In the genomic region with DNA sequence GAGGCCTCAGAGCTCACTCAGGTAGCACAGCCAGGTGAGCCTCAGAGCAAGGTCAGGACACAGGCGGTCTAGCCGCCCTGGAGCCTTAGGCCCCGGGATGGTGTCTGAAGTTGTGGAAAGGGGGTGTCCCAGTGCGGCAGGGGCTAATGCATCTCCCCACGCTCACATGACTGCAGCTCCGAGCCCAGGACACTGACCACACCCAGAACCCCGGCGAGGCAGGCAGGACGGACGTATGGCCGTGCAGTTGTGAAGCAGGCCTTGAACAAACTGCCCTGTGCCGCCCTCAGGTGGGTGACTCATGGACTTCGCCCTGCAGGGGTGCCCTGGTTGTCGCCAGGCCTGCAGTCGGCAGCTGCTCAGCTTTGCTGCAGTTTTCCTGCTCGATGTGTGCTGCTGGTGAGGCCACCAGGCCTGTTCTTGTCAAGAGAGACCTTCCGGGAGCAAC, we compare ENCODE assay signal across 1 cellular context.
TF ChIP-seq lines count a peak whose summit lies in the region.

No MANE protein-coding gene starts in this region.

TF ChIP-seq in HepG2, 621 proteins besides CTCF, POLR2A, EP300 and RAD21 (continued from another document and continues in another):
- TF ChIP-seq, protein P1, sequence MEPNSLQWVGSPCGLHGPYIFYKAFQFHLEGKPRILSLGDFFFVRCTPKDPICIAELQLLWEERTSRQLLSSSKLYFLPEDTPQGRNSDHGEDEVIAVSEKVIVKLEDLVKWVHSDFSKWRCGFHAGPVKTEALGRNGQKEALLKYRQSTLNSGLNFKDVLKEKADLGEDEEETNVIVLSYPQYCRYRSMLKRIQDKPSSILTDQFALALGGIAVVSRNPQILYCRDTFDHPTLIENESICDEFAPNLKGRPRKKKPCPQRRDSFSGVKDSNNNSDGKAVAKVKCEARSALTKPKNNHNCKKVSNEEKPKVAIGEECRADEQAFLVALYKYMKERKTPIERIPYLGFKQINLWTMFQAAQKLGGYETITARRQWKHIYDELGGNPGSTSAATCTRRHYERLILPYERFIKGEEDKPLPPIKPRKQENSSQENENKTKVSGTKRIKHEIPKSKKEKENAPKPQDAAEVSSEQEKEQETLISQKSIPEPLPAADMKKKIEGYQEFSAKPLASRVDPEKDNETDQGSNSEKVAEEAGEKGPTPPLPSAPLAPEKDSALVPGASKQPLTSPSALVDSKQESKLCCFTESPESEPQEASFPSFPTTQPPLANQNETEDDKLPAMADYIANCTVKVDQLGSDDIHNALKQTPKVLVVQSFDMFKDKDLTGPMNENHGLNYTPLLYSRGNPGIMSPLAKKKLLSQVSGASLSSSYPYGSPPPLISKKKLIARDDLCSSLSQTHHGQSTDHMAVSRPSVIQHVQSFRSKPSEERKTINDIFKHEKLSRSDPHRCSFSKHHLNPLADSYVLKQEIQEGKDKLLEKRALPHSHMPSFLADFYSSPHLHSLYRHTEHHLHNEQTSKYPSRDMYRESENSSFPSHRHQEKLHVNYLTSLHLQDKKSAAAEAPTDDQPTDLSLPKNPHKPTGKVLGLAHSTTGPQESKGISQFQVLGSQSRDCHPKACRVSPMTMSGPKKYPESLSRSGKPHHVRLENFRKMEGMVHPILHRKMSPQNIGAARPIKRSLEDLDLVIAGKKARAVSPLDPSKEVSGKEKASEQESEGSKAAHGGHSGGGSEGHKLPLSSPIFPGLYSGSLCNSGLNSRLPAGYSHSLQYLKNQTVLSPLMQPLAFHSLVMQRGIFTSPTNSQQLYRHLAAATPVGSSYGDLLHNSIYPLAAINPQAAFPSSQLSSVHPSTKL (CRISPR knock-in tag; IDR thresholded peaks at IDR 0.05) = peak; percentile 74
- TF ChIP-seq CEBPB (IDR thresholded peaks at IDR 0.05; ENCODE audit: borderline replicate concordance, low read depth, low read length) = no peak
- no peak for TF ChIP-seq PTBP1 (IDR thresholded peaks at IDR 0.05; ENCODE audit: low read depth, low read length, poor library complexity, severe bottlenecking)
- TF ChIP-seq, protein P2, sequence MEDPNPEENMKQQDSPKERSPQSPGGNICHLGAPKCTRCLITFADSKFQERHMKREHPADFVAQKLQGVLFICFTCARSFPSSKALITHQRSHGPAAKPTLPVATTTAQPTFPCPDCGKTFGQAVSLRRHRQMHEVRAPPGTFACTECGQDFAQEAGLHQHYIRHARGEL (CRISPR knock-in tag; IDR thresholded peaks at IDR 0.05) = no peak
- peak; percentile 68; the same call in 1 of the 2 replicates for TF ChIP-seq ZNF792 (CRISPR knock-in tag; IDR thresholded peaks at IDR 0.05)
- no peak for TF ChIP-seq HDAC6 (IDR thresholded peaks at IDR 0.05; ENCODE audit: low read depth, low read length)
- TF ChIP-seq TEAD2 (CRISPR knock-in tag; IDR thresholded peaks at IDR 0.05) = no peak
- TF ChIP-seq ZNF746 (CRISPR knock-in tag; IDR thresholded peaks at IDR 0.05) = no peak
- TF ChIP-seq, protein P3, sequence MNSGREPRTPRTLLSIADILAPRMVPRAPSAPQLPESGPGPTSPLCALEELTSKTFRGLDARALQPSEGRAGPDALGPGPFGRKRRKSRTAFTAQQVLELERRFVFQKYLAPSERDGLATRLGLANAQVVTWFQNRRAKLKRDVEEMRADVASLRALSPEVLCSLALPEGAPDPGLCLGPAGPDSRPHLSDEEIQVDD (CRISPR knock-in tag; IDR thresholded peaks at IDR 0.05; ENCODE audit: borderline replicate concordance) = no peak
- TF ChIP-seq U2AF1 (optimal IDR thresholded peaks at IDR 0.05; ENCODE audit: low read depth, low read length) = no peak
- TF ChIP-seq ZNF484 (CRISPR knock-in tag; IDR thresholded peaks at IDR 0.05; ENCODE audit: borderline replicate concordance, low read depth) = no peak
- no peak for TF ChIP-seq ZSCAN22 (CRISPR knock-in tag; IDR thresholded peaks at IDR 0.05)
- TF ChIP-seq, protein P4, sequence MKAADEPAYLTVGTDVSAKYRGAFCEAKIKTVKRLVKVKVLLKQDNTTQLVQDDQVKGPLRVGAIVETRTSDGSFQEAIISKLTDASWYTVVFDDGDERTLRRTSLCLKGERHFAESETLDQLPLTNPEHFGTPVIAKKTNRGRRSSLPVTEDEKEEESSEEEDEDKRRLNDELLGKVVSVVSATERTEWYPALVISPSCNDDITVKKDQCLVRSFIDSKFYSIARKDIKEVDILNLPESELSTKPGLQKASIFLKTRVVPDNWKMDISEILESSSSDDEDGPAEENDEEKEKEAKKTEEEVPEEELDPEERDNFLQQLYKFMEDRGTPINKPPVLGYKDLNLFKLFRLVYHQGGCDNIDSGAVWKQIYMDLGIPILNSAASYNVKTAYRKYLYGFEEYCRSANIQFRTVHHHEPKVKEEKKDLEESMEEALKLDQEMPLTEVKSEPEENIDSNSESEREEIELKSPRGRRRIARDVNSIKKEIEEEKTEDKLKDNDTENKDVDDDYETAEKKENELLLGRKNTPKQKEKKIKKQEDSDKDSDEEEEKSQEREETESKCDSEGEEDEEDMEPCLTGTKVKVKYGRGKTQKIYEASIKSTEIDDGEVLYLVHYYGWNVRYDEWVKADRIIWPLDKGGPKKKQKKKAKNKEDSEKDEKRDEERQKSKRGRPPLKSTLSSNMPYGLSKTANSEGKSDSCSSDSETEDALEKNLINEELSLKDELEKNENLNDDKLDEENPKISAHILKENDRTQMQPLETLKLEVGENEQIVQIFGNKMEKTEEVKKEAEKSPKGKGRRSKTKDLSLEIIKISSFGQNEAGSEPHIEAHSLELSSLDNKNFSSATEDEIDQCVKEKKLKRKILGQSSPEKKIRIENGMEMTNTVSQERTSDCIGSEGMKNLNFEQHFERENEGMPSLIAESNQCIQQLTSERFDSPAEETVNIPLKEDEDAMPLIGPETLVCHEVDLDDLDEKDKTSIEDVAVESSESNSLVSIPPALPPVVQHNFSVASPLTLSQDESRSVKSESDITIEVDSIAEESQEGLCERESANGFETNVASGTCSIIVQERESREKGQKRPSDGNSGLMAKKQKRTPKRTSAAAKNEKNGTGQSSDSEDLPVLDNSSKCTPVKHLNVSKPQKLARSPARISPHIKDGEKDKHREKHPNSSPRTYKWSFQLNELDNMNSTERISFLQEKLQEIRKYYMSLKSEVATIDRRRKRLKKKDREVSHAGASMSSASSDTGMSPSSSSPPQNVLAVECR (CRISPR knock-in tag; IDR thresholded peaks at IDR 0.05; ENCODE audit: borderline replicate concordance) = peak; percentile 82
- no peak for TF ChIP-seq SRSF1 (optimal IDR thresholded peaks at IDR 0.05; ENCODE audit: low read depth, low read length)
- no peak for TF ChIP-seq RELA (CRISPR knock-in tag; IDR thresholded peaks at IDR 0.05)
- TF ChIP-seq, protein P5, sequence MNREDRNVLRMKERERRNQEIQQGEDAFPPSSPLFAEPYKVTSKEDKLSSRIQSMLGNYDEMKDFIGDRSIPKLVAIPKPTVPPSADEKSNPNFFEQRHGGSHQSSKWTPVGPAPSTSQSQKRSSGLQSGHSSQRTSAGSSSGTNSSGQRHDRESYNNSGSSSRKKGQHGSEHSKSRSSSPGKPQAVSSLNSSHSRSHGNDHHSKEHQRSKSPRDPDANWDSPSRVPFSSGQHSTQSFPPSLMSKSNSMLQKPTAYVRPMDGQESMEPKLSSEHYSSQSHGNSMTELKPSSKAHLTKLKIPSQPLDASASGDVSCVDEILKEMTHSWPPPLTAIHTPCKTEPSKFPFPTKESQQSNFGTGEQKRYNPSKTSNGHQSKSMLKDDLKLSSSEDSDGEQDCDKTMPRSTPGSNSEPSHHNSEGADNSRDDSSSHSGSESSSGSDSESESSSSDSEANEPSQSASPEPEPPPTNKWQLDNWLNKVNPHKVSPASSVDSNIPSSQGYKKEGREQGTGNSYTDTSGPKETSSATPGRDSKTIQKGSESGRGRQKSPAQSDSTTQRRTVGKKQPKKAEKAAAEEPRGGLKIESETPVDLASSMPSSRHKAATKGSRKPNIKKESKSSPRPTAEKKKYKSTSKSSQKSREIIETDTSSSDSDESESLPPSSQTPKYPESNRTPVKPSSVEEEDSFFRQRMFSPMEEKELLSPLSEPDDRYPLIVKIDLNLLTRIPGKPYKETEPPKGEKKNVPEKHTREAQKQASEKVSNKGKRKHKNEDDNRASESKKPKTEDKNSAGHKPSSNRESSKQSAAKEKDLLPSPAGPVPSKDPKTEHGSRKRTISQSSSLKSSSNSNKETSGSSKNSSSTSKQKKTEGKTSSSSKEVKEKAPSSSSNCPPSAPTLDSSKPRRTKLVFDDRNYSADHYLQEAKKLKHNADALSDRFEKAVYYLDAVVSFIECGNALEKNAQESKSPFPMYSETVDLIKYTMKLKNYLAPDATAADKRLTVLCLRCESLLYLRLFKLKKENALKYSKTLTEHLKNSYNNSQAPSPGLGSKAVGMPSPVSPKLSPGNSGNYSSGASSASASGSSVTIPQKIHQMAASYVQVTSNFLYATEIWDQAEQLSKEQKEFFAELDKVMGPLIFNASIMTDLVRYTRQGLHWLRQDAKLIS (CRISPR knock-in tag; IDR thresholded peaks at IDR 0.05) = no peak
- TF ChIP-seq SP1 (IDR thresholded peaks at IDR 0.05) = no peak
- no peak; the same call in 1 of the 2 replicates for TF ChIP-seq SP1 (CRISPR knock-in tag; IDR thresholded peaks at IDR 0.05)
- TF ChIP-seq HMG20A (CRISPR knock-in tag; IDR thresholded peaks at IDR 0.05; ENCODE audit: borderline replicate concordance) = no peak
- TF ChIP-seq RFX1 (IDR thresholded peaks at IDR 0.05) = no peak
- no peak for TF ChIP-seq MAFK (conservative IDR thresholded peaks at IDR 0.05 in 1 of 2, IDR thresholded peaks at IDR 0.05 in 1 of 2; ENCODE audit: low read length in 2 of 2)
- no peak for TF ChIP-seq HNRNPLL (IDR thresholded peaks at IDR 0.05; ENCODE audit: low read depth, low read length, poor library complexity, severe bottlenecking)
- TF ChIP-seq MAF1 (CRISPR knock-in tag; IDR thresholded peaks at IDR 0.05; ENCODE audit: borderline replicate concordance) = no peak
- TF ChIP-seq SIX4 (CRISPR knock-in tag; IDR thresholded peaks at IDR 0.05) = no peak
- no peak for TF ChIP-seq FOXA1 (IDR thresholded peaks at IDR 0.05)
- peak; percentile 59 for TF ChIP-seq FOXA1 (CRISPR knock-in tag; IDR thresholded peaks at IDR 0.05)
- TF ChIP-seq, protein P6, sequence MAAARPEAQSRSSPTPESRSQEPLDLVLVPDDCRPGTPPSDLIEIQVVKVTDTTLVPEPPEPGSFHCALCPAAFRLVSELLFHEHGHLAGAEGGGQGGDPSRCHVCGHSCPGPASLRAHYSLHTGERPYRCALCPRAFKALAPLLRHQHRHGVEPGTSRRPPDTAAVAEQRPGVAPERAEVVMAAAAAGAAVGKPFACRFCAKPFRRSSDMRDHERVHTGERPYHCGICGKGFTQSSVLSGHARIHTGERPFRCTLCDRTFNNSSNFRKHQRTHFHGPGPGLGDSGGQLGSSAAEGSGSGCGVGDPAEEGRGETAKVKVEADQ (CRISPR knock-in tag; IDR thresholded peaks at IDR 0.05; ENCODE audit: borderline replicate concordance) = peak; percentile 76; the same call in 1 of the 2 replicates
- TF ChIP-seq, protein P7, sequence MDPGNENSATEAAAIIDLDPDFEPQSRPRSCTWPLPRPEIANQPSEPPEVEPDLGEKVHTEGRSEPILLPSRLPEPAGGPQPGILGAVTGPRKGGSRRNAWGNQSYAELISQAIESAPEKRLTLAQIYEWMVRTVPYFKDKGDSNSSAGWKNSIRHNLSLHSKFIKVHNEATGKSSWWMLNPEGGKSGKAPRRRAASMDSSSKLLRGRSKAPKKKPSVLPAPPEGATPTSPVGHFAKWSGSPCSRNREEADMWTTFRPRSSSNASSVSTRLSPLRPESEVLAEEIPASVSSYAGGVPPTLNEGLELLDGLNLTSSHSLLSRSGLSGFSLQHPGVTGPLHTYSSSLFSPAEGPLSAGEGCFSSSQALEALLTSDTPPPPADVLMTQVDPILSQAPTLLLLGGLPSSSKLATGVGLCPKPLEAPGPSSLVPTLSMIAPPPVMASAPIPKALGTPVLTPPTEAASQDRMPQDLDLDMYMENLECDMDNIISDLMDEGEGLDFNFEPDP (CRISPR knock-in tag; conservative IDR thresholded peaks at IDR 0.05) = no peak
- TF ChIP-seq, protein P8, sequence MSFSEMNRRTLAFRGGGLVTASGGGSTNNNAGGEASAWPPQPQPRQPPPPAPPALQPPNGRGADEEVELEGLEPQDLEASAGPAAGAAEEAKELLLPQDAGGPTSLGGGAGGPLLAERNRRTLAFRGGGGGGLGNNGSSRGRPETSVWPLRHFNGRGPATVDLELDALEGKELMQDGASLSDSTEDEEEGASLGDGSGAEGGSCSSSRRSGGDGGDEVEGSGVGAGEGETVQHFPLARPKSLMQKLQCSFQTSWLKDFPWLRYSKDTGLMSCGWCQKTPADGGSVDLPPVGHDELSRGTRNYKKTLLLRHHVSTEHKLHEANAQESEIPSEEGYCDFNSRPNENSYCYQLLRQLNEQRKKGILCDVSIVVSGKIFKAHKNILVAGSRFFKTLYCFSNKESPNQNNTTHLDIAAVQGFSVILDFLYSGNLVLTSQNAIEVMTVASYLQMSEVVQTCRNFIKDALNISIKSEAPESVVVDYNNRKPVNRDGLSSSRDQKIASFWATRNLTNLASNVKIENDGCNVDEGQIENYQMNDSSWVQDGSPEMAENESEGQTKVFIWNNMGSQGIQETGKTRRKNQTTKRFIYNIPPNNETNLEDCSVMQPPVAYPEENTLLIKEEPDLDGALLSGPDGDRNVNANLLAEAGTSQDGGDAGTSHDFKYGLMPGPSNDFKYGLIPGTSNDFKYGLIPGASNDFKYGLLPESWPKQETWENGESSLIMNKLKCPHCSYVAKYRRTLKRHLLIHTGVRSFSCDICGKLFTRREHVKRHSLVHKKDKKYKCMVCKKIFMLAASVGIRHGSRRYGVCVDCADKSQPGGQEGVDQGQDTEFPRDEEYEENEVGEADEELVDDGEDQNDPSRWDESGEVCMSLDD (CRISPR knock-in tag; IDR thresholded peaks at IDR 0.05; ENCODE audit: borderline replicate concordance) = no peak
- TF ChIP-seq RCOR2 (CRISPR knock-in tag; IDR thresholded peaks at IDR 0.05) = peak; percentile 53; the same call in 1 of the 2 replicates
- no peak for TF ChIP-seq ZNF678 (CRISPR knock-in tag; IDR thresholded peaks at IDR 0.05)
- no peak for TF ChIP-seq SP140L (CRISPR knock-in tag; IDR thresholded peaks at IDR 0.05; ENCODE audit: borderline replicate concordance)
- TF ChIP-seq, protein P9, sequence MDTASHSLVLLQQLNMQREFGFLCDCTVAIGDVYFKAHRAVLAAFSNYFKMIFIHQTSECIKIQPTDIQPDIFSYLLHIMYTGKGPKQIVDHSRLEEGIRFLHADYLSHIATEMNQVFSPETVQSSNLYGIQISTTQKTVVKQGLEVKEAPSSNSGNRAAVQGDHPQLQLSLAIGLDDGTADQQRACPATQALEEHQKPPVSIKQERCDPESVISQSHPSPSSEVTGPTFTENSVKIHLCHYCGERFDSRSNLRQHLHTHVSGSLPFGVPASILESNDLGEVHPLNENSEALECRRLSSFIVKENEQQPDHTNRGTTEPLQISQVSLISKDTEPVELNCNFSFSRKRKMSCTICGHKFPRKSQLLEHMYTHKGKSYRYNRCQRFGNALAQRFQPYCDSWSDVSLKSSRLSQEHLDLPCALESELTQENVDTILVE (CRISPR knock-in tag; IDR thresholded peaks at IDR 0.05) = 0 out of 2 replicates have a peak, but pooled peaks have one; percentile 33
- no peak for TF ChIP-seq CHD2 (IDR thresholded peaks at IDR 0.05; ENCODE audit: low read depth, low read length)
- TF ChIP-seq JUN (CRISPR knock-in tag; IDR thresholded peaks at IDR 0.05) = peak; percentile 63
- no peak for TF ChIP-seq ZFP36L2 (CRISPR knock-in tag; IDR thresholded peaks at IDR 0.05)
- no peak for TF ChIP-seq MYNN (CRISPR knock-in tag; IDR thresholded peaks at IDR 0.05; ENCODE audit: low read depth)
- TF ChIP-seq, protein P10, sequence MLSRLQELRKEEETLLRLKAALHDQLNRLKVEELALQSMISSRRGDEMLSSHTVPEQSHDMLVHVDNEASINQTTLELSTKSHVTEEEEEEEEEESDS (CRISPR knock-in tag; IDR thresholded peaks at IDR 0.05; ENCODE audit: borderline replicate concordance) = no peak
- no peak for TF ChIP-seq GZF1 (CRISPR knock-in tag; IDR thresholded peaks at IDR 0.05)
